12 cellular contexts compared by ENCODE assay signal in genomic region chr17:82053556-82054263, GRCh38. TPM values are rescaled to one million over a fixed set of nuclear protein-coding genes. Genes with fewer than 3 reads are reported as not detected.
DNase-seq lines count a peak whose midpoint lies in the region; ATAC-seq and TF ChIP-seq lines count a peak whose summit lies in the region.
"Had no signal": no experiment of that assay in that cellular context is flagged by ENCODE, and none has a peak within 500 bp of the region (broad histone marks: within the 10 kb centered on the region; RNA-seq: fewer than 3 reads in every experiment).

No MANE protein-coding gene starts in this region.

- H3K4me1 ChIP-seq in Karpas-422 (ENCODE audit: low read length) (peaks cover 31% of the 10 kb centered on the region), psoas muscle (peaks cover 26% of the 10 kb centered on the region)

- H2AFZ ChIP-seq in Karpas-422 (ENCODE audit: low read length) = no peak overlapping the region

- peaks cover 17% of the 10 kb centered on the region; the same call in 1 of the 2 replicates for H4K20me1 ChIP-seq in Karpas-422 (ENCODE audit: insufficient read depth, low read depth, low read length)

- no peak for TF ChIP-seq CTCF in choroid plexus epithelial cell (conservative IDR thresholded peaks at IDR 0.05; ENCODE audit: low read depth, low read length)
- no peak for TF ChIP-seq CTCF in psoas muscle (IDR thresholded peaks at IDR 0.05)
- TF ChIP-seq CTCF in GM10266 (IDR thresholded peaks at IDR 0.05; ENCODE audit: control insufficient read depth, insufficient read depth, low read depth, missing control alignments) = no peak

- 92 to 95% (median 93%) methylated on average over 25 to 28 of the region's 28 CpGs for WGBS in psoas muscle, 3 donors

- ATAC-seq in psoas muscle = no peak
- ATAC-seq: body of pancreas had no signal

- peak; percentile 56 for DNase-seq in activated CD8-positive, alpha-beta memory T cell treated with anti-CD3 and anti-CD28 coated beads for 24 hours
- no peak for DNase-seq in activated CD8-positive, alpha-beta memory T cell treated with anti-CD3 and anti-CD28 coated beads, Interleukin-2, amount 50 U/mL, for 48 hours
- no peak for DNase-seq in Karpas-422
- DNase-seq in choroid plexus epithelial cell (ENCODE audit: low read depth) = no peak
- DNase-seq in psoas muscle = peak; percentile 10 to 53
- DNase-seq in GM10266 (ENCODE audit: extremely low spot score) = no peak
- no peak for DNase-seq in NCI-H1694 (lab: John Stamatoyannopoulos, UW)
- DNase-seq in effector CD8-positive, alpha-beta T cell (lab: John Stamatoyannopoulos, UW) = no peak
- DNase-seq: activated CD4-positive, alpha-beta T cell treated with anti-CD3 and anti-CD28 coated beads for 4 hours; NCI-H2171 had no signal

- intact Hi-C loops in psoas muscle (cut with DNase I) = loop anchor here in 1 of 2 donors (1.0 kb wide), 1 partner anchor 12 kb away; the partner anchor contains the start of gene DUS1L

- H3K79me2 ChIP-seq in Karpas-422 (ENCODE audit: low read length) = peaks cover 17% of the 10 kb centered on the region

- H3K27ac ChIP-seq in Karpas-422 (ENCODE audit: low read length) = no peak overlapping the region
- no peak overlapping the region for H3K27ac ChIP-seq in psoas muscle
- H3K27ac ChIP-seq: body of pancreas, neutrophil had no signal

- H3K9me2 ChIP-seq in Karpas-422 (replicated peaks; ENCODE audit: insufficient read depth, low read length) = no peaks in the 10 kb centered on the region

- H3K4me3 ChIP-seq in Karpas-422 (ENCODE audit: low read length) (no peak overlapping the region; the same call in 1 of the 2 replicates), choroid plexus epithelial cell (ENCODE audit: low read depth, low read length) (peak overlapping the region; percentile 77), psoas muscle (no peak overlapping the region)
- H3K4me3 ChIP-seq: body of pancreas had no signal

- H3K4me2 ChIP-seq in Karpas-422 (ENCODE audit: low read depth, low read length, poor library complexity, severe bottlenecking) = peak overlapping the region; percentile 95

- H3K27me3 ChIP-seq in Karpas-422 (ENCODE audit: low read length) (no peaks in the 10 kb centered on the region), psoas muscle (ENCODE audit: insufficient read depth in 3 of 3, low read length in 2 of 3) (no peaks in the 10 kb centered on the region)
- H3K27me3 ChIP-seq: body of pancreas, neutrophil had no signal

- H3K9ac ChIP-seq in Karpas-422 (ENCODE audit: low read length) = peak overlapping the region; percentile 96

- H3K36me3 ChIP-seq in Karpas-422 (ENCODE audit: insufficient read depth, low read length) = no peaks in the 10 kb centered on the region
- peaks cover 0 to 65% of the 10 kb centered on the region in 2 donors for H3K36me3 ChIP-seq in psoas muscle (ENCODE audit: insufficient read depth in 1 of 2, low read depth in 1 of 2)

- no peaks in the 10 kb centered on the region for H3K9me3 ChIP-seq in Karpas-422 (ENCODE audit: low read length)
- H3K9me3 ChIP-seq in psoas muscle = no peaks in the 10 kb centered on the region
- H3K9me3 ChIP-seq: body of pancreas, neutrophil had no signal

RNA-seq across cellular contexts. Expression of gene GPS1, which starts 2.0 kb away (rescaled TPM):
- 57.1 and 110 TPM in 2 replicates for total RNA-seq in Karpas-422 (2014; rRNA removed; shearing (Covaris generic); ENCODE audit: low replicate concordance)
- total RNA-seq in psoas muscle = 100 to 1,000 TPM in 2 of 4 donors, 10 to 100 TPM in 2; 89.8 to 112 (median 97.7) TPM
- 100 to 1,000 TPM in 2 of 3 donors, 10 to 100 TPM in 1; 87.1 to 114 (median 104) TPM for polyA plus RNA-seq in psoas muscle

RNA-seq across cellular contexts. Expression of gene RFNG, which starts 2.1 kb away (rescaled TPM):
- total RNA-seq in Karpas-422 (2014; rRNA removed; shearing (Covaris generic); ENCODE audit: low replicate concordance) = 16.5 and 26.8 TPM in 2 replicates
- 10 to 100 TPM; 27.1 to 37.3 (median 29.3) TPM for total RNA-seq in psoas muscle
- polyA plus RNA-seq in psoas muscle = 10 to 100 TPM; 31.0 to 40.7 (median 37.3) TPM

RNA-seq across cellular contexts. Expression of gene DUS1L, which starts 11.9 kb away (rescaled TPM):
- 89.6 and 187 TPM in 2 replicates for total RNA-seq in Karpas-422 (2014; rRNA removed; shearing (Covaris generic); ENCODE audit: low replicate concordance)
- 100 to 1,000 TPM in 3 of 4 donors, 10 to 100 TPM in 1; 72.6 to 136 (median 104) TPM for total RNA-seq in psoas muscle
- polyA plus RNA-seq in psoas muscle = 100 to 1,000 TPM; 117 to 170 (median 133) TPM

RNA-seq across cellular contexts. Expression of gene DCXR, which starts 16.2 kb away (rescaled TPM):
- 103 and 164 TPM in 2 replicates for total RNA-seq in Karpas-422 (2014; rRNA removed; shearing (Covaris generic); ENCODE audit: low replicate concordance)
- total RNA-seq in psoas muscle = 100 to 1,000 TPM; 111 to 216 (median 155) TPM
- 100 to 1,000 TPM; 117 to 158 (median 147) TPM for polyA plus RNA-seq in psoas muscle

RNA-seq across cellular contexts. Expression of gene RAC3, which starts 22.2 kb away (rescaled TPM):
- total RNA-seq in Karpas-422 (2014; rRNA removed; shearing (Covaris generic); ENCODE audit: low replicate concordance) = 9.6 and 9.7 TPM in 2 replicates
- total RNA-seq in psoas muscle = not detected
- polyA plus RNA-seq in psoas muscle = under 1 TPM in 2 of 3 donors, not detected in 1; 0.05 to 0.83 TPM

Comparison
In these comparisons a context has a peak if more than half of its experiments do, and no peak if none do; other contexts are left out.
1. DNase-seq: peak in activated CD8-positive, alpha-beta memory T cell treated with anti-CD3 and anti-CD28 coated beads for 24 hours (single experiment) and psoas muscle (2 of 2); none in activated CD8-positive, alpha-beta memory T cell treated with anti-CD3 and anti-CD28 coated beads, Interleukin-2, amount 50 U/mL, for 48 hours (single experiment), Karpas-422 (single experiment), choroid plexus epithelial cell (single experiment), GM10266 (single experiment), NCI-H1694 (single experiment) and effector CD8-positive, alpha-beta T cell (single experiment).